Comparison of ENCODE assay signal across 13 cellular contexts in genomic region chr16:30341971-30342370, GRCh38. TPM values are rescaled to one million over a fixed set of nuclear protein-coding genes. Genes with fewer than 3 reads are reported as not detected.
DNase-seq lines count a peak whose midpoint lies in the region; TF ChIP-seq lines count a peak whose summit lies in the region.
"Not testable (repeated sequence)": the region's sequence is repeated elsewhere in the genome, so short reads cannot be mapped to it uniquely, and the experiment has no call there.
"Had no signal": no experiment of that assay in that cellular context is flagged by ENCODE, and none has a peak within 500 bp of the region (broad histone marks: within the 10 kb centered on the region; RNA-seq: fewer than 3 reads in every experiment).

No MANE protein-coding gene starts in this region.

- not testable (repeated sequence) for H3K9me3 ChIP-seq in Loucy (ENCODE audit: insufficient read depth, low read depth, low read length); OCI-LY1 (ENCODE audit: low read length)

- H2AFZ ChIP-seq in Loucy (ENCODE audit: low read length); OCI-LY1 (ENCODE audit: low read length): not testable (repeated sequence)

- H3K36me3 ChIP-seq in H7 (replicated peaks; ENCODE audit: control insufficient read depth, insufficient read depth, low read length); Loucy (ENCODE audit: insufficient read depth, low read length); OCI-LY1 (ENCODE audit: insufficient read depth, low read length): not testable (repeated sequence)

- H3K79me2 ChIP-seq in Loucy (ENCODE audit: insufficient read depth, low read length); OCI-LY1 (ENCODE audit: insufficient read depth, low read length): not testable (repeated sequence)

- not testable (repeated sequence) for H3K27me3 ChIP-seq in H7 (ENCODE audit: control insufficient read depth, insufficient read depth, low read length); Loucy (ENCODE audit: insufficient read depth, low read length, poor library complexity, severe bottlenecking); OCI-LY1 (ENCODE audit: insufficient read depth, low read length)

- peak; percentile 4 for DNase-seq in D341Med (ENCODE audit: low spot score)
- DNase-seq in H7, result peak; percentile 14
- DNase-seq in activated effector memory CD4-positive, alpha-beta T cell treated with anti-CD3 and anti-CD28 coated beads, Interleukin-2, amount 50 U/mL, for 16 hours, result peak; percentile 42
- DNase-seq in choroid plexus epithelial cell (ENCODE audit: low read depth), result peak; percentile 51
- DNase-seq in myocyte (ENCODE audit: low read depth), result peak; percentile 52
- DNase-seq in ureter (ENCODE audit: low spot score), result peak; percentile 22

- not testable (repeated sequence) for H3K4me3 ChIP-seq in H7 (ENCODE audit: insufficient read depth, low read depth, low read length); Loucy (ENCODE audit: low read length, poor library complexity, severe bottlenecking); choroid plexus epithelial cell (ENCODE audit: low read depth, low read length)
- H3K4me3 ChIP-seq in OCI-LY1 (ENCODE audit: low read depth, low read length, poor library complexity, severe bottlenecking), result peak overlapping the region; percentile 70

- not testable (repeated sequence) for H3K9ac ChIP-seq in Loucy (ENCODE audit: low read depth, low read length, poor library complexity, severe bottlenecking)
- H3K9ac ChIP-seq in OCI-LY1 (ENCODE audit: low read length), result peak overlapping the region; percentile 85

- H3K4me1 ChIP-seq in Loucy (ENCODE audit: insufficient read depth, low read length, poor library complexity, severe bottlenecking), result not testable (repeated sequence)
- H3K4me1 ChIP-seq in OCI-LY1 (ENCODE audit: insufficient read depth, low read length, severe bottlenecking), result peaks cover 82% of the 10 kb centered on the region

- peak overlapping the region; percentile 96 for H3K27ac ChIP-seq in OCI-LY1 (ENCODE audit: low read depth, low read length, poor library complexity, severe bottlenecking)

- H4K20me1 ChIP-seq in Loucy (ENCODE audit: insufficient read depth, low read length, poor library complexity, severe bottlenecking); OCI-LY1 (ENCODE audit: insufficient read depth, low read length): not testable (repeated sequence)

- TF ChIP-seq CTCF in Loucy (conservative IDR thresholded peaks at IDR 0.05; ENCODE audit: low read length) (0 out of 2 replicates have a peak, but pooled peaks have one; percentile 10), OCI-LY1 (IDR thresholded peaks at IDR 0.05; ENCODE audit: low read length) (peak; percentile 45), choroid plexus epithelial cell (conservative IDR thresholded peaks at IDR 0.05; ENCODE audit: low read depth, low read length) (peak; percentile 33)

- not testable (repeated sequence) for H3K9me2 ChIP-seq in Loucy (replicated peaks; ENCODE audit: low read depth, low read length); OCI-LY1 (ENCODE audit: low read depth, low read length)

- H3F3A ChIP-seq in Loucy (ENCODE audit: low read depth); OCI-LY1 (ENCODE audit: insufficient read depth, low read length): not testable (repeated sequence)

- H3K4me2 ChIP-seq in Loucy (ENCODE audit: low read depth, low read length, poor library complexity, severe bottlenecking), result not testable (repeated sequence)
- H3K4me2 ChIP-seq in OCI-LY1 (ENCODE audit: low read length), result peak overlapping the region; percentile 85

RNA-seq across cellular contexts. Expression of gene CD2BP2, which starts 13.1 kb away (rescaled TPM):
- total RNA-seq in H7 (2014; rRNA removed; shearing (Covaris generic)), result 44.2 and 45.2 TPM in 2 replicates
- total RNA-seq in myocyte (41.1 and 51.1 TPM in 2 replicates), ureter (69.0 TPM)
- polyA plus RNA-seq in myocyte (2012), result 69.6 TPM

RNA-seq across cellular contexts. Expression of gene TBC1D10B, which starts 28.3 kb away (rescaled TPM):
- 35.8 and 38.4 TPM in 2 replicates for total RNA-seq in H7 (2014; rRNA removed; shearing (Covaris generic))
- total RNA-seq in myocyte (40.3 and 50.5 TPM in 2 replicates), ureter (36.9 TPM)
- 40.4 TPM for polyA plus RNA-seq in myocyte (2012)

RNA-seq across cellular contexts. Expression of gene MYL11, which starts 32.6 kb away (rescaled TPM):
- total RNA-seq in H7 (2014; rRNA removed; shearing (Covaris generic)), result 3.4 TPM in 1 of 2 replicates, not detected in the other
- total RNA-seq in myocyte (6,226 and 7,274 TPM in 2 replicates), ureter (2.9 TPM)
- 6,177 TPM for polyA plus RNA-seq in myocyte (2012)
- total RNA-seq: GM23338; HT-29; Right ventricle myocardium inferior; SJSA1; T-helper 1 cell treated with Interleukin-12 subunit alpha and Interleukin-12 subunit beta and Interleukin-4 antibody, amounts not matched to agents 30 ng/mL and 1 ng/mL, for 36 hours had no signal

RNA-seq across cellular contexts. Expression of gene SEPTIN1, which starts 40.4 kb away (rescaled TPM):
- total RNA-seq in H7 (2014; rRNA removed; shearing (Covaris generic)), result 0.18 and 0.80 TPM in 2 replicates
- total RNA-seq in myocyte, result 0.13 TPM in 1 of 2 replicates, not detected in the other
- polyA plus RNA-seq in myocyte (2012), result 2.9 TPM
- total RNA-seq in ureter, result 8.2 TPM
- total RNA-seq: HT-29, SJSA1 had no signal

RNA-seq across cellular contexts. Expression of gene ZNF48, which starts 53.2 kb away (rescaled TPM):
- 38.8 and 46.3 TPM in 2 replicates for total RNA-seq in H7 (2014; rRNA removed; shearing (Covaris generic))
- total RNA-seq in myocyte (13.2 and 20.8 TPM in 2 replicates), ureter (8.1 TPM)
- polyA plus RNA-seq in myocyte (2012), result 7.8 TPM

Comparison
In these comparisons a context has a peak if more than half of its experiments do, and no peak if none do; other contexts are left out.
1. RNA of gene MYL11, which starts 32.6 kb away (total RNA-seq): 6,226 to 7,274 TPM in myocyte; 2.9 TPM in ureter (single experiment) and 3.4 TPM in H7; every median in the first group is over 1,000 times any median in the second.
2. Peak in every context shown above with its lines, with median percentiles within 50 percentile points of each other: DNase-seq and CTCF ChIP-seq.